Comparison of ENCODE assay signal across 8 cellular contexts in genomic region chr3:108222813-108223307, GRCh38. TPM values are rescaled to one million over a fixed set of nuclear protein-coding genes. Genes with fewer than 3 reads are reported as not detected.
DNase-seq lines count a peak whose midpoint lies in the region; FAIRE-seq and TF ChIP-seq lines count a peak whose summit lies in the region.

No MANE protein-coding gene starts in this region.

- H3K9me3 ChIP-seq in BE2C (no peaks in the 10 kb centered on the region), adrenal gland (replicated peaks in 1 of 3) (no peaks in the 10 kb centered on the region), kidney (ENCODE audit: control insufficient read depth in 1 of 2, low read length in 2 of 2) (no peaks in the 10 kb centered on the region)

- H3K27me3 ChIP-seq in BE2C (no peaks in the 10 kb centered on the region), adrenal gland (no peaks in the 10 kb centered on the region)

- H3K36me3 ChIP-seq in BE2C (no peaks in the 10 kb centered on the region), adrenal gland (replicated peaks in 1 of 2) (no peaks in the 10 kb centered on the region), kidney (ENCODE audit: control insufficient read depth in 1 of 2, insufficient read depth in 2 of 2, low read length in 2 of 2) (no peaks in the 10 kb centered on the region)

- H3K4me1 ChIP-seq in BE2C (peaks cover 5% of the 10 kb centered on the region), adrenal gland (replicated peaks in 1 of 2) (peaks cover 26 to 40% of the 10 kb centered on the region in 2 donors), kidney (ENCODE audit: control insufficient read depth in 1 of 2, insufficient read depth in 1 of 2, low read depth in 1 of 2, low read length in 2 of 2) (peaks cover 6 to 10% of the 10 kb centered on the region in 2 donors)

- DNase-seq in BE2C = no peak
- no peak for DNase-seq in HFF-Myc (ENCODE audit: extremely low read depth, low read depth)
- no peak for DNase-seq in adrenal gland
- DNase-seq in kidney = no peak
- DNase-seq in SKM-1 (lab: John Stamatoyannopoulos, UW; ENCODE audit: unreplicated experiment) = no peak
- no peak for DNase-seq in iPS-NIHi7 (ENCODE audit: extremely low spot score)
- DNase-seq in GM19239 (ENCODE audit: insufficient read length, low spot score) = no peak

- WGBS in adrenal gland, 4 donors = 0 to 8% (median 3%) methylated on average over 4 of the region's 4 CpGs

- intact Hi-C loops in adrenal gland (cut with DNase I) (no loop called here), kidney (cut with DNase I) (no loop called here)

- H3K4me3 ChIP-seq in BE2C (ENCODE audit: low read depth, low read length) = peak overlapping the region; percentile 90
- peak overlapping the region; percentile 84 for H3K4me3 ChIP-seq in HFF-Myc (replicated peaks; ENCODE audit: low read depth, low read length)
- H3K4me3 ChIP-seq in adrenal gland = peak overlapping the region in 2 of 4 donors; percentile 68 to 76
- peak overlapping the region; percentile 85 to 93 for H3K4me3 ChIP-seq in kidney (ENCODE audit: low read length in 2 of 2)

- no peak for TF ChIP-seq CTCF in BE2C (IDR thresholded peaks at IDR 0.05; ENCODE audit: low read depth, low read length)
- TF ChIP-seq CTCF in HFF-Myc (IDR thresholded peaks at IDR 0.05; ENCODE audit: low read depth, low read length, missing control alignments) = no peak
- no peak for TF ChIP-seq CTCF in adrenal gland (IDR thresholded peaks at IDR 0.05)
- TF ChIP-seq CTCF in kidney (IDR thresholded peaks at IDR 0.05; ENCODE audit: borderline replicate concordance, extremely low read depth, insufficient read depth) = no peak

- FAIRE-seq in kidney (lab: Jason Lieb, UNC) (no peak), GM19239 (lab: Jason Lieb, UNC) (no peak)

- H3K27ac ChIP-seq in adrenal gland = peak overlapping the region in 4 of 5 donors; percentile 65 to 81 (median 76)
- H3K27ac ChIP-seq in kidney (ENCODE audit: low read depth in 2 of 2, low read length in 2 of 2) = peak overlapping the region; percentile 62 to 86
- H3K27ac ChIP-seq in temporal lobe (ENCODE audit: low read depth, low read length) = peak overlapping the region; percentile 57

- H3K9ac ChIP-seq in kidney (ENCODE audit: low read length in 2 of 2) = peak overlapping the region; percentile 70 to 78

- TF ChIP-seq POLR2A in adrenal gland (IDR thresholded peaks at IDR 0.05) = no peak

RNA-seq across cellular contexts. Expression of gene IFT57, which starts 0.6 kb away (rescaled TPM):
- polyA plus RNA-seq in BE2C (2012; ENCODE audit: insufficient read depth, insufficient read length, low read depth) = 32.7 TPM
- 10 to 100 TPM; 36.0 to 61.9 (median 52.5) TPM for total RNA-seq in adrenal gland
- 10 to 100 TPM; 16.1 to 48.5 (median 20.3) TPM for polyA plus RNA-seq in adrenal gland
- 70.4 TPM for total RNA-seq in kidney
- polyA plus RNA-seq in kidney (ENCODE audit: insufficient read depth, low read depth, low replicate concordance) = 64.0 TPM
- total RNA-seq in temporal lobe = 37.4 TPM
